8 cellular contexts compared by ENCODE assay signal in genomic region chr4:147157860-147158701, GRCh38.
A peak's percentile ranks its signal among the peaks of the same experiment; 100 is the strongest.
DNase-seq lines count a peak whose midpoint lies in the region; ATAC-seq, FAIRE-seq and TF ChIP-seq lines count a peak whose summit lies in the region.

No MANE protein-coding gene starts in this region.

- H4K20me1 ChIP-seq in mammary epithelial cell (ENCODE audit: insufficient read depth, low read length), result no peaks in the 10 kb centered on the region
- H4K20me1 ChIP-seq in keratinocyte (ENCODE audit: control insufficient read depth, extremely low read depth, insufficient read depth, low read length), result no peaks in the 10 kb centered on the region
- H4K20me1 ChIP-seq in MM.1S (ENCODE audit: insufficient read depth, low read length), result no peaks in the 10 kb centered on the region

- H3K27me3 ChIP-seq in mammary epithelial cell (ENCODE audit: insufficient read depth, low read length) (no peaks in the 10 kb centered on the region), keratinocyte (ENCODE audit: control insufficient read depth, extremely low read depth, insufficient read depth, low read length) (no peaks in the 10 kb centered on the region), MM.1S (replicated peaks; ENCODE audit: insufficient read depth, low read length) (no peaks in the 10 kb centered on the region)

- H3K4me2 ChIP-seq in mammary epithelial cell (ENCODE audit: insufficient read depth, low read depth, low read length), result peak overlapping the region; percentile 99
- H3K4me2 ChIP-seq in keratinocyte (ENCODE audit: control insufficient read depth, extremely low read depth, insufficient read depth, low read depth, low read length), result peak overlapping the region; percentile 72
- H3K4me2 ChIP-seq in MM.1S (ENCODE audit: low read depth, low read length), result no peak overlapping the region

- in situ Hi-C loops in mammary epithelial cell (cut with MboI; ENCODE audit: low sequenced_read_pairs in 2 of 2), result loop anchor here in 1 of 2 donors (25.0 kb wide), 2 partner anchors 229 to 429 kb away; no protein-coding TSS in a partner anchor
- in situ Hi-C loops in GM13977 (cut with MboI; ENCODE audit: low pct_unique_long_range_greater_than_20kb, low sequenced_read_pairs, unreplicated experiment), result loop anchor here (25.0 kb wide), 1 partner anchor 429 kb away; no protein-coding TSS in a partner anchor

- H2AFZ ChIP-seq in mammary epithelial cell (ENCODE audit: low read depth, low read length) (peak overlapping the region; percentile 99), keratinocyte (ENCODE audit: control insufficient read depth, low read length) (peak overlapping the region; percentile 92), MM.1S (ENCODE audit: low read length) (no peak overlapping the region)

- H3K9me2 ChIP-seq in MM.1S (replicated peaks; ENCODE audit: insufficient read depth, low read length), result no peaks in the 10 kb centered on the region

- H3K36me3 Mint-ChIP-seq in HFFc6 (ENCODE audit: low read depth), result no peaks in the 10 kb centered on the region
- H3K36me3 Mint-ChIP-seq in stimulated activated naive B cell treated with anti-CD40 and anti-IgM and Interleukin-4, amounts not matched to agents 10 μg/mL and 1 μg/mL and 100 μg/mL, for 72 hours, result no peaks in the 10 kb centered on the region

- H3K4me1 ChIP-seq in mammary epithelial cell (ENCODE audit: insufficient read depth, low read length) (peaks cover 9% of the 10 kb centered on the region), keratinocyte (ENCODE audit: control insufficient read depth, extremely low read depth, insufficient read depth, low read length) (peaks cover 8% of the 10 kb centered on the region), MM.1S (ENCODE audit: low read length) (no peaks in the 10 kb centered on the region)

- no peaks in the 10 kb centered on the region for H3K9me1 ChIP-seq in keratinocyte (ENCODE audit: control insufficient read depth, extremely low read depth, insufficient read depth, low read length)

- no peaks in the 10 kb centered on the region for H3K36me3 ChIP-seq in mammary epithelial cell (ENCODE audit: insufficient read depth, low read length)
- H3K36me3 ChIP-seq in keratinocyte (ENCODE audit: control insufficient read depth in 2 of 2, extremely low read depth in 1 of 2, insufficient read depth in 2 of 2, low read length in 2 of 2), result no peaks in the 10 kb centered on the region
- H3K36me3 ChIP-seq in MM.1S (replicated peaks; ENCODE audit: insufficient read depth, low read length), result no peaks in the 10 kb centered on the region

- TF ChIP-seq POLR2A in erythroblast (IDR thresholded peaks at IDR 0.05; ENCODE audit: low read length), result no peak

- WGBS in mammary epithelial cell (ENCODE audit: low coverage, missing lambda C conversion rate), result 8% methylated on average over 23 of the region's 29 CpGs

- intact Hi-C loops in mammary epithelial cell (cut with micrococcal nuclease), result no loop called here

- no peak overlapping the region for H3K9ac ChIP-seq in mammary epithelial cell (ENCODE audit: insufficient read depth, low read length)
- H3K9ac ChIP-seq in keratinocyte (ENCODE audit: control insufficient read depth, extremely low read depth, insufficient read depth, low read length), result peak overlapping the region; percentile 13
- no peak overlapping the region for H3K9ac ChIP-seq in MM.1S (ENCODE audit: low read length)

- 0 out of 2 replicates have a peak, but pooled peaks have one; percentile 8 for TF ChIP-seq CTCF in HFFc6 (IDR thresholded peaks at IDR 0.05)
- no peak for TF ChIP-seq CTCF in mammary epithelial cell (conservative IDR thresholded peaks at IDR 0.05 in 1 of 2, IDR thresholded peaks at IDR 0.05 in 1 of 2; ENCODE audit: extremely low read depth in 1 of 2, insufficient read depth in 1 of 2, low read depth in 1 of 2, low read length in 2 of 2)
- TF ChIP-seq CTCF in keratinocyte (optimal IDR thresholded peaks at IDR 0.05 in 1 of 3, IDR thresholded peaks at IDR 0.05 in 1 of 3, conservative IDR thresholded peaks at IDR 0.05 in 1 of 3; ENCODE audit: extremely low read depth in 1 of 3, insufficient read depth in 2 of 3, low read length in 3 of 3), result no peak
- TF ChIP-seq CTCF in MM.1S (IDR thresholded peaks at IDR 0.05; ENCODE audit: low read length), result no peak
- no peak for TF ChIP-seq CTCF in GM13977 (IDR thresholded peaks at IDR 0.05; ENCODE audit: extremely low read depth, insufficient read depth, missing control alignments)

- peak overlapping the region; percentile 47 to 59 (median 52) for H3K4me3 ChIP-seq in mammary epithelial cell (replicated peaks in 1 of 3; ENCODE audit: insufficient read depth in 1 of 3, low read depth in 2 of 3, low read length in 3 of 3)
- H3K4me3 ChIP-seq in keratinocyte (ENCODE audit: control insufficient read depth in 2 of 3, extremely low read depth in 1 of 3, insufficient read depth in 2 of 3, low read depth in 1 of 3, low read length in 3 of 3), result peak overlapping the region; percentile 26 to 52 (median 35)
- no peak overlapping the region for H3K4me3 ChIP-seq in MM.1S (ENCODE audit: low read length)

- dilution Hi-C loops in mammary epithelial cell (cut with HindIII; ENCODE audit: low sequenced_read_pairs), result no loop called here
- dilution Hi-C loops in keratinocyte (cut with MboI; ENCODE audit: extremely low pct_ligation_motif_present, low sequenced_read_pairs), result no loop called here

- no peaks in the 10 kb centered on the region for H3F3A ChIP-seq in MM.1S (ENCODE audit: insufficient read depth, low read length)

- ATAC-seq in stimulated activated naive B cell treated with anti-CD40 and anti-IgM and Interleukin-4, amounts not matched to agents 10 μg/mL and 1 μg/mL and 100 μg/mL, for 72 hours (replicated peaks), result peak in 1 of 2 donors; percentile 39

- no peaks in the 10 kb centered on the region for H3K9me3 ChIP-seq in mammary epithelial cell (replicated peaks; ENCODE audit: insufficient read depth, low read length)
- H3K9me3 ChIP-seq in keratinocyte (ENCODE audit: control insufficient read depth, low read depth, low read length), result no peaks in the 10 kb centered on the region
- H3K9me3 ChIP-seq in MM.1S (replicated peaks; ENCODE audit: insufficient read depth, low read length), result no peaks in the 10 kb centered on the region

- H3K27me3 Mint-ChIP-seq in HFFc6 (ENCODE audit: insufficient read depth), result no peaks in the 10 kb centered on the region
- H3K27me3 Mint-ChIP-seq in stimulated activated naive B cell treated with anti-CD40 and anti-IgM and Interleukin-4, amounts not matched to agents 10 μg/mL and 1 μg/mL and 100 μg/mL, for 72 hours, result peaks cover 19 to 27% of the 10 kb centered on the region in 2 donors

- peaks cover 10% of the 10 kb centered on the region for H3K4me1 Mint-ChIP-seq in HFFc6 (ENCODE audit: low read depth)
- no peaks in the 10 kb centered on the region for H3K4me1 Mint-ChIP-seq in stimulated activated naive B cell treated with anti-CD40 and anti-IgM and Interleukin-4, amounts not matched to agents 10 μg/mL and 1 μg/mL and 100 μg/mL, for 72 hours

- BruUV-seq in mammary epithelial cell (replicated peaks; lab: Mats Ljungman, UMichigan), result no TSS peak

- CTCF ChIA-PET in mammary epithelial cell (lab: Charles Lee; ENCODE audit: low non-redundant PET), result no interaction called here

- peak overlapping the region; percentile 85 for H3K4me3 Mint-ChIP-seq in HFFc6
- no peak overlapping the region for H3K4me3 Mint-ChIP-seq in stimulated activated naive B cell treated with anti-CD40 and anti-IgM and Interleukin-4, amounts not matched to agents 10 μg/mL and 1 μg/mL and 100 μg/mL, for 72 hours

- H3K27ac Mint-ChIP-seq in HFFc6, result no peak overlapping the region
- H3K27ac Mint-ChIP-seq in stimulated activated naive B cell treated with anti-CD40 and anti-IgM and Interleukin-4, amounts not matched to agents 10 μg/mL and 1 μg/mL and 100 μg/mL, for 72 hours, result peak overlapping the region; percentile 51

- H3K9me3 Mint-ChIP-seq in HFFc6, result no peaks in the 10 kb centered on the region
- H3K9me3 Mint-ChIP-seq in stimulated activated naive B cell treated with anti-CD40 and anti-IgM and Interleukin-4, amounts not matched to agents 10 μg/mL and 1 μg/mL and 100 μg/mL, for 72 hours, result no peaks in the 10 kb centered on the region

- DNase-seq in HFFc6 (no peak), mammary epithelial cell (no peak), keratinocyte (ENCODE audit: low read depth, low spot score) (no peak), erythroblast (lab: John Stamatoyannopoulos, UW) (no peak), MM.1S (no peak), GM13977 (ENCODE audit: low spot score) (no peak), GOT3 (lab: John Stamatoyannopoulos, UW) (no peak)
- DNase-seq in stimulated activated naive B cell treated with anti-CD40 and anti-IgM and Interleukin-4, amounts not matched to agents 10 μg/mL and 1 μg/mL and 100 μg/mL, for 72 hours, result no peak

- H3K79me2 ChIP-seq in mammary epithelial cell (ENCODE audit: insufficient read depth, low read length) (no peaks in the 10 kb centered on the region), keratinocyte (ENCODE audit: control insufficient read depth, insufficient read depth, low read length) (no peaks in the 10 kb centered on the region), MM.1S (ENCODE audit: low read length) (no peaks in the 10 kb centered on the region)

- peak; percentile 48 for FAIRE-seq in keratinocyte (lab: Jason Lieb, UNC)

- H3K27ac ChIP-seq in mammary epithelial cell (ENCODE audit: insufficient read depth, low read depth, low read length), result no peak overlapping the region
- H3K27ac ChIP-seq in keratinocyte (ENCODE audit: control insufficient read depth, insufficient read depth, low read length), result no peak overlapping the region
- H3K27ac ChIP-seq in MM.1S (ENCODE audit: low read length), result no peak overlapping the region
